ENCODE assay signal across 9 cellular contexts in genomic region chr17:76501827-76502307, GRCh38. TPM values are rescaled to one million over a fixed set of nuclear protein-coding genes. Genes with fewer than 3 reads are reported as not detected.
A peak's percentile ranks its signal among the peaks of the same experiment; 100 is the strongest.
DNase-seq lines count a peak whose midpoint lies in the region; ATAC-seq and TF ChIP-seq lines count a peak whose summit lies in the region.
"Had no signal": no experiment of that assay in that cellular context is flagged by ENCODE, and none has a peak within 500 bp of the region (broad histone marks: within the 10 kb centered on the region; RNA-seq: fewer than 3 reads in every experiment).

No MANE protein-coding gene starts in this region.

- intact Hi-C loops in CD4-positive, alpha-beta memory T cell (cut with micrococcal nuclease) = loop anchor here (1.0 kb wide), 3 partner anchors 13 to 49 kb away; partner anchors contain the start of gene UBE2O
- intact Hi-C loops in ovary (cut with DNase I) = loop anchor here in 1 of 4 donors (10.0 kb wide), 1 partner anchor 197 kb away; the partner anchor contains the start of gene QRICH2

- no peaks in the 10 kb centered on the region for H3K9me3 Mint-ChIP-seq in CD4-positive, alpha-beta memory T cell

- TF ChIP-seq CTCF in Peyer's patch (IDR thresholded peaks at IDR 0.05) (no peak), ovary (IDR thresholded peaks at IDR 0.05) (no peak)

- 39 to 54% (median 40%) methylated on average over 11 of the region's 11 CpGs for WGBS in ovary, 3 donors

- peaks cover 47% of the 10 kb centered on the region for H3K4me1 ChIP-seq in CD4-positive, alpha-beta memory T cell (ENCODE audit: insufficient read depth, low read length)
- H3K4me1 ChIP-seq in Peyer's patch (peaks cover 0 to 40% (median 21%) of the 10 kb centered on the region in 4 donors), ovary (ENCODE audit: insufficient read depth) (peaks cover 25% of the 10 kb centered on the region)

- POLR2A ChIA-PET in CD4-positive, alpha-beta memory T cell (lab: Charles Lee; ENCODE audit: partially characterized antibody) = interaction anchor here (0.6 to 5.3 kb wide), 15 partner anchors 10 to 398 kb away, joined by 3 to 68 read pairs (median 5); partner anchors contain the start of genes AANAT, EXOC7, JMJD6 and METTL23

- peaks cover 15 to 62% (median 41%) of the 10 kb centered on the region in 4 donors for H3K4me1 Mint-ChIP-seq in CD4-positive, alpha-beta memory T cell

- no peaks in the 10 kb centered on the region for H3K9me3 ChIP-seq in CD4-positive, alpha-beta memory T cell (ENCODE audit: control insufficient read depth in 1 of 2, low read length in 2 of 2)
- H3K9me3 ChIP-seq in Peyer's patch = no peaks in the 10 kb centered on the region
- no peaks in the 10 kb centered on the region for H3K9me3 ChIP-seq in ovary

- peak overlapping the region; percentile 85 to 100 (median 98) for H3K27ac Mint-ChIP-seq in CD4-positive, alpha-beta memory T cell

- peaks cover 0 to 1% of the 10 kb centered on the region in 2 donors for H3K36me3 Mint-ChIP-seq in CD4-positive, alpha-beta memory T cell

- peak overlapping the region; percentile 83 to 91 (median 86) for H3K4me3 Mint-ChIP-seq in CD4-positive, alpha-beta memory T cell

- H3K4me3 ChIP-seq in CD4-positive, alpha-beta memory T cell (ENCODE audit: low read length in 2 of 2) = peak overlapping the region in 1 of 2 donors; percentile 83
- H3K4me3 ChIP-seq in Peyer's patch (peak overlapping the region in 3 of 4 donors; percentile 85 to 96 (median 87)), ovary (peak overlapping the region; percentile 38)

- no peaks in the 10 kb centered on the region for H3K36me3 ChIP-seq in CD4-positive, alpha-beta memory T cell (ENCODE audit: insufficient read depth, low read length)
- H3K36me3 ChIP-seq in Peyer's patch (no peaks in the 10 kb centered on the region), ovary (no peaks in the 10 kb centered on the region)

- CTCF ChIA-PET in CD4-positive, alpha-beta memory T cell (lab: Charles Lee; ENCODE audit: partially characterized antibody) = interaction anchor here (0.8 to 12.4 kb wide), 15 partner anchors 8 to 200 kb away, joined by 3 to 161 read pairs (median 5); partner anchors contain the start of genes AANAT and UBE2O

- no peak for DNase-seq in CD4-positive, alpha-beta memory T cell
- DNase-seq in Peyer's patch (no peak), epithelial cell of prostate (ENCODE audit: low read depth, low spot score) (no peak), ovary (peak in 1 of 5 donors; percentile 72), NCI-H2196 treated with DMSO at 0.1 percent for 48 hours (lab: John Stamatoyannopoulos, UW; ENCODE audit: unreplicated experiment) (no peak)
- DNase-seq in activated CD4-positive, CD25-positive, alpha-beta regulatory T cell (lab: John Stamatoyannopoulos, UW) = no peak

- no peaks in the 10 kb centered on the region for H3K27me3 Mint-ChIP-seq in CD4-positive, alpha-beta memory T cell

- TF ChIP-seq EP300 in ovary (IDR thresholded peaks at IDR 0.05) = no peak

- ATAC-seq in HG03095 (IDR thresholded peaks at IDR 0.05; ENCODE audit: unreplicated experiment) (no peak), HG03571 (IDR thresholded peaks at IDR 0.05; ENCODE audit: unreplicated experiment) (no peak)

- H3K27me3 ChIP-seq in CD4-positive, alpha-beta memory T cell (ENCODE audit: insufficient read depth, low read length) = no peaks in the 10 kb centered on the region
- no peaks in the 10 kb centered on the region for H3K27me3 ChIP-seq in Peyer's patch
- H3K27me3 ChIP-seq in ovary = no peaks in the 10 kb centered on the region

- TF ChIP-seq POLR2A in Peyer's patch (IDR thresholded peaks at IDR 0.05) = no peak
- TF ChIP-seq POLR2A in ovary (IDR thresholded peaks at IDR 0.05) = no peak

- peak overlapping the region; percentile 69 for H3K27ac ChIP-seq in CD4-positive, alpha-beta memory T cell (ENCODE audit: low read depth, low read length)
- peak overlapping the region; percentile 82 to 97 (median 84) for H3K27ac ChIP-seq in Peyer's patch
- H3K27ac ChIP-seq in epithelial cell of prostate = peak overlapping the region; percentile 61
- peak overlapping the region; percentile 23 to 80 for H3K27ac ChIP-seq in ovary

RNA-seq across cellular contexts. Expression of gene RHBDF2, which starts 0.6 kb away (rescaled TPM):
- total RNA-seq in CD4-positive, alpha-beta memory T cell = 10 to 100 TPM; 50.0 to 62.2 TPM
- polyA plus RNA-seq in CD4-positive, alpha-beta memory T cell = 10 to 100 TPM in 1 of 2 donors, 1 to 10 TPM in 1; 5.4 to 15.2 TPM
- total RNA-seq in Peyer's patch (100 to 1,000 TPM in 1 of 4 donors, 10 to 100 TPM in 2, 1 to 10 TPM in 1; 8.8 to 225 (median 33.0) TPM), ovary (10 to 100 TPM; 11.7 to 39.9 (median 26.1) TPM)
- 1 to 10 TPM; 3.3 to 8.8 TPM for polyA plus RNA-seq in ovary

RNA-seq across cellular contexts. Expression of gene AANAT, which starts 34.5 kb away (rescaled TPM):
- total RNA-seq in CD4-positive, alpha-beta memory T cell = not detected
- polyA plus RNA-seq in CD4-positive, alpha-beta memory T cell = not detected
- total RNA-seq in Peyer's patch (not detected), ovary (not detected)
- not detected for polyA plus RNA-seq in ovary

RNA-seq across cellular contexts. Expression of gene CYGB, which starts 35.6 kb away (rescaled TPM):
- not detected for total RNA-seq in CD4-positive, alpha-beta memory T cell
- not detected for polyA plus RNA-seq in CD4-positive, alpha-beta memory T cell
- total RNA-seq in Peyer's patch (10 to 100 TPM in 3 of 4 donors, 1 to 10 TPM in 1; 5.8 to 81.7 (median 11.1) TPM), ovary (10 to 100 TPM in 2 of 7 donors, 1 to 10 TPM in 5; 3.9 to 35.7 (median 8.0) TPM)
- 10 to 100 TPM; 14.6 to 18.2 TPM for polyA plus RNA-seq in ovary

RNA-seq across cellular contexts. Expression of gene PRCD, which starts 38.0 kb away (rescaled TPM):
- not detected for total RNA-seq in CD4-positive, alpha-beta memory T cell
- polyA plus RNA-seq in CD4-positive, alpha-beta memory T cell = not detected
- total RNA-seq in Peyer's patch (10 to 100 TPM in 1 of 4 donors, 1 to 10 TPM in 1, not detected in 2; 1.2 to 10.7 TPM), ovary (10 to 100 TPM in 1 of 7 donors, 1 to 10 TPM in 6; 2.3 to 12.2 (median 2.8) TPM)
- 1 to 10 TPM; 1.5 to 7.0 TPM for polyA plus RNA-seq in ovary
- total RNA-seq: HT1080 had no signal

RNA-seq across cellular contexts. Expression of gene UBE2O, which starts 48.9 kb away (rescaled TPM):
- 10 to 100 TPM; 42.5 to 43.7 TPM for total RNA-seq in CD4-positive, alpha-beta memory T cell
- polyA plus RNA-seq in CD4-positive, alpha-beta memory T cell = 10 to 100 TPM in 1 of 2 donors, 1 to 10 TPM in 1; 4.5 to 14.6 TPM
- total RNA-seq in Peyer's patch = 10 to 100 TPM; 20.5 to 75.1 (median 31.6) TPM
- 10 to 100 TPM; 11.3 to 37.2 (median 29.0) TPM for total RNA-seq in ovary
- polyA plus RNA-seq in ovary = 10 to 100 TPM in 1 of 2 donors, 1 to 10 TPM in 1; 8.3 to 15.4 TPM

Comparison
In these comparisons a context has a peak if more than half of its experiments do, and no peak if none do; other contexts are left out.
1. RNA of gene CYGB, which starts 35.6 kb away (total RNA-seq): 5.8 to 81.7 TPM in Peyer's patch and 3.9 to 35.7 TPM in ovary; not detected in CD4-positive, alpha-beta memory T cell; every median in the first group is over 4 times any median in the second.
2. Peak in every context shown above with its lines, with median percentiles within 50 percentile points of each other: H3K27ac ChIP-seq.